In genomic region chr14:54170301-54170700, GRCh38 we compare ENCODE assay signal across 22 cellular contexts.
"Had no signal": no experiment of that assay in that cellular context is flagged by ENCODE, and none has a peak within 500 bp of the region (broad histone marks: within the 10 kb centered on the region; RNA-seq: fewer than 3 reads in every experiment).

No MANE protein-coding gene starts in this region.

- H3K36me3 ChIP-seq: gastroesophageal sphincter, suprapubic skin had no signal

- H3K27me3 ChIP-seq: gastroesophageal sphincter, suprapubic skin had no signal

- H3K27ac ChIP-seq: gastroesophageal sphincter, suprapubic skin had no signal

- ATAC-seq: activated CD8-positive, alpha-beta T cell treated with anti-CD3 and anti-CD28 coated beads for 36 hours; activated naive CD4-positive, alpha-beta T cell treated with anti-CD3 and anti-CD28 coated beads, Interleukin-2, amount 50 U/mL, for 72 hours; activated T-cell treated with anti-CD3 and anti-CD28 coated beads, Interleukin-2, amount 50 U/mL, for 72 hours; left lobe of liver had no signal

- DNase-seq: activated B cell treated with CpG ODN at 0.5 μM for 24 hours; activated CD4-positive, alpha-beta T cell treated with anti-CD3 and anti-CD28 coated beads for 48 hours; activated CD8-positive, alpha-beta memory T cell treated with anti-CD3 and anti-CD28 coated beads, Interleukin-2, amount 50 U/mL, for 48 hours; activated CD8-positive, alpha-beta T cell treated with anti-CD3 and anti-CD28 coated beads for 36 hours; activated gamma-delta T cell; activated T-cell treated with anti-CD3 and anti-CD28 coated beads, Interleukin-2, amount 50 U/mL, for 72 hours; caudate nucleus; cortex of kidney; effector CD4-positive, alpha-beta T cell; islet precursor cell; mesendoderm; nephron progenitor cell; occipital lobe; small intestine; stimulated activated CD4-positive, alpha-beta T cell treated with anti-CD3 and anti-CD28 coated beads, Interleukin-4, amount 100 ng/mL, for 4 hours; stimulated activated CD8-positive, alpha-beta memory T cell treated with anti-CD3 and anti-CD28 coated beads, Interleukin-4, amount 100 ng/mL, for 48 hours; stimulated activated naive CD4-positive, alpha-beta T cell treated with Interleukin-2 at 50 U/mL for 16 hours; trophoblast cell had no signal

- H3K4me3 ChIP-seq: gastroesophageal sphincter, suprapubic skin had no signal

- H3K9me3 ChIP-seq: gastroesophageal sphincter, suprapubic skin had no signal
